ENCODE assay signal across 2 cellular contexts in genomic region chr12:57719777-57720605, GRCh38.
TF ChIP-seq lines count a peak whose summit lies in the region.

No MANE protein-coding gene starts in this region.

TF ChIP-seq in IMR-90, 13 proteins besides CTCF, POLR2A, EP300 and RAD21:
- TF ChIP-seq SMC3 (IDR thresholded peaks at IDR 0.05; ENCODE audit: low read depth, low read length) = no peak
- TF ChIP-seq MAFK (IDR thresholded peaks at IDR 0.05; ENCODE audit: low read depth, low read length) = no peak
- TF ChIP-seq RFX5 (IDR thresholded peaks at IDR 0.05; ENCODE audit: low read depth, low read length) = no peak
- no peak for TF ChIP-seq BHLHE40 (IDR thresholded peaks at IDR 0.05; ENCODE audit: low read depth, low read length)
- no peak for TF ChIP-seq MXI1 (IDR thresholded peaks at IDR 0.05; ENCODE audit: borderline replicate concordance, low read depth, low read length)
- no peak for TF ChIP-seq CHD1 (IDR thresholded peaks at IDR 0.05; ENCODE audit: low read depth, low read length)
- no peak for TF ChIP-seq RCOR1 (IDR thresholded peaks at IDR 0.05; ENCODE audit: insufficient replicate concordance, low read length)
- TF ChIP-seq MAZ (IDR thresholded peaks at IDR 0.05; ENCODE audit: borderline replicate concordance, low read depth, low read length) = no peak
- no peak for TF ChIP-seq USF2 (IDR thresholded peaks at IDR 0.05; ENCODE audit: low read depth, low read length)
- no peak for TF ChIP-seq FOS (IDR thresholded peaks at IDR 0.05; ENCODE audit: low read depth, low read length)
- no peak for TF ChIP-seq NFE2L2 (IDR thresholded peaks at IDR 0.05; ENCODE audit: low read depth, low read length)
- no peak for TF ChIP-seq CEBPB (IDR thresholded peaks at IDR 0.05; ENCODE audit: low read depth, low read length)
- no peak for TF ChIP-seq ELK1 (IDR thresholded peaks at IDR 0.05; ENCODE audit: borderline replicate concordance, low read depth, low read length)

TF ChIP-seq in HEK293T, 16 proteins besides CTCF, POLR2A, EP300 and RAD21:
- TF ChIP-seq CTBP1 (IDR thresholded peaks at IDR 0.05; ENCODE audit: borderline replicate concordance) (no peak), LEF1 (IDR thresholded peaks at IDR 0.05; ENCODE audit: borderline replicate concordance) (no peak), SP1 (IDR thresholded peaks at IDR 0.05) (no peak), SUZ12 (IDR thresholded peaks at IDR 0.05) (no peak), L3MBTL2 (conservative IDR thresholded peaks at IDR 0.05) (no peak), ZNF384 (IDR thresholded peaks at IDR 0.05) (no peak), ARNT (IDR thresholded peaks at IDR 0.05) (no peak), ELF4 (IDR thresholded peaks at IDR 0.05) (no peak), FOXM1 (IDR thresholded peaks at IDR 0.05; ENCODE audit: borderline replicate concordance) (no peak), BHLHE40 (IDR thresholded peaks at IDR 0.05; ENCODE audit: borderline replicate concordance) (no peak), FOXA1 (IDR thresholded peaks at IDR 0.05) (no peak), FOXK2 (IDR thresholded peaks at IDR 0.05) (no peak), PKNOX1 (IDR thresholded peaks at IDR 0.05) (no peak), NFRKB (IDR thresholded peaks at IDR 0.05) (no peak), TARDBP (IDR thresholded peaks at IDR 0.05) (no peak), HDGF (IDR thresholded peaks at IDR 0.05; ENCODE audit: borderline replicate concordance) (no peak)
